In genomic region chr10:28942012-28942411, GRCh38 we compare ENCODE assay signal across 19 cellular contexts.
A peak's percentile ranks its signal among the peaks of the same experiment; 100 is the strongest.
DNase-seq lines count a peak whose midpoint lies in the region; ATAC-seq, FAIRE-seq and TF ChIP-seq lines count a peak whose summit lies in the region.
"Had no signal": no experiment of that assay in that cellular context is flagged by ENCODE, and none has a peak within 500 bp of the region (broad histone marks: within the 10 kb centered on the region; RNA-seq: fewer than 3 reads in every experiment).

No MANE protein-coding gene starts in this region.

- no peaks in the 10 kb centered on the region for H3K36me3 Mint-ChIP-seq in WTC11
- H3K36me3 Mint-ChIP-seq: CD14-positive monocyte; CD8-positive, alpha-beta T cell had no signal

- no peak for TF ChIP-seq CTCF in A549 (IDR thresholded peaks at IDR 0.05)
- TF ChIP-seq CTCF in WTC11 (IDR thresholded peaks at IDR 0.05) = no peak
- TF ChIP-seq CTCF in tibial artery (IDR thresholded peaks at IDR 0.05) = no peak

- H3K27me3 ChIP-seq in tibial artery = no peaks in the 10 kb centered on the region
- H3K27me3 ChIP-seq: BE2C had no signal

- intact Hi-C loops in tibial artery (cut with DNase I; ENCODE audit: low total_unique reads) = no loop called here

- no peak for FAIRE-seq in A549 (lab: Jason Lieb, UNC)
- FAIRE-seq: A204.1, GM12878, GM18507, H1 had no signal

- CTCF ChIA-PET in A549 (lab: Yijun Ruan, JAX) (interaction anchor here (0.6 to 0.8 kb wide), 2 partner anchors 44 to 120 kb away, joined by 3 to 4 read pairs; no protein-coding TSS in a partner anchor), WTC11 (lab: Charles Lee) (no interaction called here)

- H3K9me3 ChIP-seq in A549 (peaks cover 22% of the 10 kb centered on the region), tibial artery (no peaks in the 10 kb centered on the region)
- H3K9me3 ChIP-seq: BE2C had no signal

- H3K27me3 Mint-ChIP-seq in WTC11 (ENCODE audit: low read depth) = no peaks in the 10 kb centered on the region

- POLR2A ChIA-PET in A549 (lab: Yijun Ruan, JAX) (no interaction called here), WTC11 (lab: Charles Lee) (no interaction called here)

- peaks cover 17% of the 10 kb centered on the region for H3K4me1 Mint-ChIP-seq in WTC11
- H3K4me1 Mint-ChIP-seq: CD14-positive monocyte had no signal

- no peak overlapping the region for H3K27ac Mint-ChIP-seq in WTC11
- H3K27ac Mint-ChIP-seq: CD14-positive monocyte; CD8-positive, alpha-beta T cell had no signal

- peaks cover 6% of the 10 kb centered on the region for H3K9me3 Mint-ChIP-seq in WTC11

- DNase-seq in A549 (ENCODE audit: low read depth in 1 of 2, low spot score in 1 of 2) (no peak), COR-L47 (lab: John Stamatoyannopoulos, UW) (peak; percentile 16), NCI-H146 (lab: John Stamatoyannopoulos, UW) (peak; percentile 54), WTC11 (ENCODE audit: low spot score) (no peak), tibial artery (no peak)
- DNase-seq: BE2C; CD8-positive, alpha-beta T cell; DMS 273 treated with DMSO at 0.1 percent for 48 hours; DMS79; HCEC 1CT had no signal

- TF ChIP-seq RAD21 in A549 (conservative IDR thresholded peaks at IDR 0.05 in 1 of 2, IDR thresholded peaks at IDR 0.05 in 1 of 2) = no peak

- no peaks in the 10 kb centered on the region for H3K36me3 ChIP-seq in tibial artery
- H3K36me3 ChIP-seq: BE2C had no signal

- TF ChIP-seq POLR2A in A549 (IDR thresholded peaks at IDR 0.05; ENCODE audit: low read length) = no peak

- 87% methylated on average over 1 of the region's 1 CpG for WGBS in A549 (ENCODE audit: missing lambda C conversion rate)

- no peak for TF ChIP-seq EP300 in A549 (IDR thresholded peaks at IDR 0.05)

- ATAC-seq in A549 (no peak), WTC11 (no peak), GM19351 (IDR thresholded peaks at IDR 0.05; ENCODE audit: unreplicated experiment) (no peak), GM19397 (IDR thresholded peaks at IDR 0.05; ENCODE audit: unreplicated experiment) (no peak)
- ATAC-seq: CD8-positive, alpha-beta T cell; GM12878; K562 had no signal

- H3K4me1 ChIP-seq in A549 (peaks cover 35% of the 10 kb centered on the region), tibial artery (peaks cover 0 to 25% (median 5%) of the 10 kb centered on the region in 4 donors)
- H3K4me1 ChIP-seq: BE2C had no signal

- H3K27ac ChIP-seq in A549 (peak overlapping the region; percentile 85), tibial artery (no peak overlapping the region)
- H3K27ac ChIP-seq: HL-60 had no signal

- H3K4me3 ChIP-seq in A549 (no peak overlapping the region), tibial artery (no peak overlapping the region)
- H3K4me3 ChIP-seq: GM12878, K562 had no signal

- H3K4me2 ChIP-seq in A549 = no peak overlapping the region

- no peak overlapping the region for H3K4me3 Mint-ChIP-seq in WTC11
- H3K4me3 Mint-ChIP-seq: CD14-positive monocyte; CD8-positive, alpha-beta T cell had no signal

TF ChIP-seq in A549, 52 proteins besides CTCF, POLR2A, EP300 and RAD21:
- TF ChIP-seq MAFK (IDR thresholded peaks at IDR 0.05; ENCODE audit: partially characterized antibody) = no peak
- no peak for TF ChIP-seq HOXB5 (CRISPR knock-in tag; IDR thresholded peaks at IDR 0.05)
- no peak for TF ChIP-seq NFE2L2 (conservative IDR thresholded peaks at IDR 0.05; ENCODE audit: low read length)
- no peak for TF ChIP-seq CBX8 (IDR thresholded peaks at IDR 0.05)
- no peak for TF ChIP-seq POLR2AphosphoS2 (conservative IDR thresholded peaks at IDR 0.05; ENCODE audit: low read length)
- no peak for TF ChIP-seq ZSCAN20 (CRISPR knock-in tag; IDR thresholded peaks at IDR 0.05)
- no peak for TF ChIP-seq HMGXB4 (CRISPR knock-in tag; IDR thresholded peaks at IDR 0.05; ENCODE audit: borderline replicate concordance)
- no peak for TF ChIP-seq ELK1 (IDR thresholded peaks at IDR 0.05; ENCODE audit: low read depth, low read length)
- no peak for TF ChIP-seq KDM5A (IDR thresholded peaks at IDR 0.05)
- TF ChIP-seq MYC (IDR thresholded peaks at IDR 0.05; ENCODE audit: borderline replicate concordance, low read length) = no peak
- no peak for TF ChIP-seq USF2 (IDR thresholded peaks at IDR 0.05)
- no peak for TF ChIP-seq JUN (IDR thresholded peaks at IDR 0.05)
- no peak for TF ChIP-seq ZC3H11A (IDR thresholded peaks at IDR 0.05)

TF ChIP-seq in WTC11, 78 proteins besides CTCF, POLR2A, EP300 and RAD21:
- no peak for TF ChIP-seq IRF2 (CRISPR knock-in tag; IDR thresholded peaks at IDR 0.05; ENCODE audit: borderline replicate concordance, low read depth)
- TF ChIP-seq GABPB1 (CRISPR knock-in tag; IDR thresholded peaks at IDR 0.05) = peak; percentile 68; the same call in 1 of the 2 replicates

Comparison
In these comparisons a context has a peak if more than half of its experiments do, and no peak if none do; other contexts are left out.
1. DNase-seq: peak in COR-L47 (single experiment) and NCI-H146 (single experiment); none in A549 (0 of 2), WTC11 (single experiment) and tibial artery (0 of 2).
2. H3K27ac ChIP-seq: peak in A549 (2 of 2); none in tibial artery (0 of 2).